ENCODE assay signal across 8 cellular contexts in genomic region chr2:219249203-219249980, GRCh38. TPM values are rescaled to one million over a fixed set of nuclear protein-coding genes. Genes with fewer than 3 reads are reported as not detected.
A peak's percentile ranks its signal among the peaks of the same experiment; 100 is the strongest.
DNase-seq lines count a peak whose midpoint lies in the region; ATAC-seq and TF ChIP-seq lines count a peak whose summit lies in the region.

No MANE protein-coding gene starts in this region.

- peak overlapping the region; percentile 82 for H3K4me3 Mint-ChIP-seq in activated B cell treated with CpG ODN at 0.5 μM for 24 hours
- H3K4me3 Mint-ChIP-seq in endothelial cell (ENCODE audit: unreplicated experiment): no peak overlapping the region

- H3K4me1 ChIP-seq in transverse colon: peaks cover 47 to 85% (median 77%) of the 10 kb centered on the region in 4 donors

- H3K27me3 ChIP-seq in transverse colon: no peaks in the 10 kb centered on the region

- intact Hi-C loops in activated B cell treated with CpG ODN at 0.5 μM for 24 hours (cut with micrococcal nuclease) (loop anchor here (1.0 kb wide), 2 partner anchors 20 to 30 kb away; partner anchors contain the start of genes ANKZF1, ATG9A and DNAJB2), transverse colon (cut with DNase I; ENCODE audit: low total_unique reads) (loop anchor here (10.0 kb wide), 1 partner anchor 1615 kb away; no protein-coding TSS in a partner anchor)

- H3K9me3 Mint-ChIP-seq in activated B cell treated with CpG ODN at 0.5 μM for 24 hours (no peaks in the 10 kb centered on the region), endothelial cell (ENCODE audit: unreplicated experiment) (no peaks in the 10 kb centered on the region)

- no peaks in the 10 kb centered on the region for H3K36me3 ChIP-seq in transverse colon

- no peak for TF ChIP-seq CTCF in activated B cell treated with CpG ODN at 0.5 μM for 24 hours (IDR thresholded peaks at IDR 0.05)
- TF ChIP-seq CTCF in endothelial cell (IDR thresholded peaks at IDR 0.05; ENCODE audit: unreplicated experiment): no peak
- TF ChIP-seq CTCF in transverse colon (IDR thresholded peaks at IDR 0.05): no peak

- H3K27me3 Mint-ChIP-seq in activated B cell treated with CpG ODN at 0.5 μM for 24 hours: no peaks in the 10 kb centered on the region
- peaks cover 18% of the 10 kb centered on the region for H3K27me3 Mint-ChIP-seq in endothelial cell (ENCODE audit: unreplicated experiment)

- H3K36me3 Mint-ChIP-seq in activated B cell treated with CpG ODN at 0.5 μM for 24 hours (ENCODE audit: low read depth) (peaks cover 55% of the 10 kb centered on the region), endothelial cell (ENCODE audit: low read depth, unreplicated experiment) (peaks cover 14% of the 10 kb centered on the region)

- TF ChIP-seq EP300 in transverse colon (IDR thresholded peaks at IDR 0.05; ENCODE audit: low read depth): no peak

- WGBS in transverse colon (ENCODE audit: low coverage in 1 of 2), 2 donors: 13% methylated on average over 7 of the region's 7 CpGs; no CpG with 5 or more reads in 1 of the 2 donors

- peak; percentile 74 for TF ChIP-seq POLR2A in transverse colon (IDR thresholded peaks at IDR 0.05)

- ATAC-seq in HG02678 (IDR thresholded peaks at IDR 0.05; ENCODE audit: unreplicated experiment): peak; percentile 45
- ATAC-seq in activated B cell treated with CpG ODN at 0.5 μM for 24 hours (ENCODE audit: low read depth): peak; percentile 29

- CTCF ChIA-PET in activated B cell treated with CpG ODN at 0.5 μM for 24 hours (lab: Charles Lee): interaction anchor here (1.1 to 5.2 kb wide), 5 partner anchors 18 to 90 kb away, joined by 3 to 35 read pairs (median 4); partner anchors contain the start of genes ANKZF1, ATG9A and DNAJB2

- DNase-seq in SKM-1 treated with dmso at 0.1 percent for 144 hours (lab: John Stamatoyannopoulos, UW; ENCODE audit: unreplicated experiment) (peak; percentile 14), SKM-1 (lab: John Stamatoyannopoulos, UW; ENCODE audit: unreplicated experiment) (no peak), NCI-H2081 treated with DMSO at 0.1 percent for 48 hours (lab: John Stamatoyannopoulos, UW) (peak; percentile 50), activated B cell treated with CpG ODN at 0.5 μM for 24 hours (peak; percentile 45), endothelial cell (ENCODE audit: low spot score) (peak; percentile 11), middle frontal gyrus (ENCODE audit: extremely low spot score, low spot score) (peak; percentile 29), transverse colon (peak; percentile 94)

- H3K27ac Mint-ChIP-seq in activated B cell treated with CpG ODN at 0.5 μM for 24 hours (peak overlapping the region; percentile 98), endothelial cell (ENCODE audit: unreplicated experiment) (peak overlapping the region; percentile 83)

- H3K27ac ChIP-seq in transverse colon: peak overlapping the region; percentile 94 to 97 (median 94)

- H3K4me1 Mint-ChIP-seq in activated B cell treated with CpG ODN at 0.5 μM for 24 hours: peaks cover 76% of the 10 kb centered on the region
- peaks cover 30% of the 10 kb centered on the region for H3K4me1 Mint-ChIP-seq in endothelial cell (ENCODE audit: unreplicated experiment)

- POLR2A ChIA-PET in activated B cell treated with CpG ODN at 0.5 μM for 24 hours (lab: Charles Lee): interaction anchor here (0.6 to 12.0 kb wide), 22 partner anchors 8 to 370 kb away, joined by 3 to 287 read pairs (median 4); partner anchors contain the start of genes ABCB6, ANKZF1, ATG9A and CNPPD1

- in situ Hi-C loops in transverse colon (cut with MboI; ENCODE audit: low pct_ligation_motif_present in 1 of 4, low pct_unique_long_range_greater_than_20kb in 1 of 4, low sequenced_read_pairs in 3 of 4): no loop called here

- no peaks in the 10 kb centered on the region for H3K9me3 ChIP-seq in transverse colon

- H3K4me3 ChIP-seq in transverse colon: peak overlapping the region in 2 of 4 donors; percentile 2 to 31

RNA-seq across cellular contexts. Expression of gene TUBA4B, which starts 3.7 kb away (rescaled TPM):
- total RNA-seq in activated B cell treated with CpG ODN at 0.5 μM for 24 hours (0.20 TPM in 1 of 2 replicates, not detected in the other), endothelial cell (ENCODE audit: unreplicated experiment) (not detected), transverse colon (not detected)

RNA-seq across cellular contexts. Expression of gene STK16, which starts 4.1 kb away (rescaled TPM):
- 31.0 and 36.5 TPM in 2 replicates for total RNA-seq in activated B cell treated with CpG ODN at 0.5 μM for 24 hours
- total RNA-seq in endothelial cell (ENCODE audit: unreplicated experiment): 29.5 TPM
- 10 to 100 TPM; 18.7 to 44.8 (median 28.2) TPM for total RNA-seq in transverse colon

RNA-seq across cellular contexts. Expression of gene GLB1L, which starts 4.1 kb away (rescaled TPM):
- 4.5 and 4.6 TPM in 2 replicates for total RNA-seq in activated B cell treated with CpG ODN at 0.5 μM for 24 hours
- 7.3 TPM for total RNA-seq in endothelial cell (ENCODE audit: unreplicated experiment)
- total RNA-seq in transverse colon: 1 to 10 TPM in 3 of 4 donors, under 1 TPM in 1; 0.40 to 9.1 (median 3.8) TPM

RNA-seq across cellular contexts. Expression of gene TUBA4A, which starts 4.3 kb away (rescaled TPM):
- total RNA-seq in activated B cell treated with CpG ODN at 0.5 μM for 24 hours: 184 and 192 TPM in 2 replicates
- 18.7 TPM for total RNA-seq in endothelial cell (ENCODE audit: unreplicated experiment)
- 100 to 1,000 TPM in 1 of 4 donors, 10 to 100 TPM in 3; 39.2 to 101 (median 70.8) TPM for total RNA-seq in transverse colon

RNA-seq across cellular contexts. Expression of gene ANKZF1, which starts 19.8 kb away (rescaled TPM):
- total RNA-seq in activated B cell treated with CpG ODN at 0.5 μM for 24 hours (96.0 and 105 TPM in 2 replicates), endothelial cell (ENCODE audit: unreplicated experiment) (43.8 TPM), transverse colon (100 to 1,000 TPM in 2 of 4 donors, 10 to 100 TPM in 2; 64.3 to 318 (median 114) TPM)
